In the genomic region with DNA sequence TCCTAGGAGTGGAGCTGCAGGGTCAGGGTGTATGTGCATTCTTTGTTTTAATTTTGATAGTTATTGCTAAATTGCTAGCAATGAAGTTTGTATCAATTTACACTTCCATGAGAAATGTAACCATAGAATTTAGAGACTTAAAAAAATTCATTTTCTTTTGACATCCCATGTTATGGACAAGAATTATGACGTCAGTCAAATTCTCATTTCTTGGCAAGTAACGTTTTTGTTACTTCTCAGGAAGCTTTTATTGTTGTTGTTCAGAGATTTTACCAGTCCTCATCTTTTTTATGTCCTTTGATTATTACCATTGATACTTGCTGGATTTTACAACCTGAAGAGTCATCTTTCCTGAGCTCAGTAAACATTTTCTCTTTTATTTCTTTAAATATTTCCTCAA, we compare ENCODE assay signal across 28 cellular contexts.
DNase-seq lines count a peak whose midpoint lies in the region; ATAC-seq, FAIRE-seq and TF ChIP-seq lines count a peak whose summit lies in the region.
"Had no signal": no experiment of that assay in that cellular context is flagged by ENCODE, and none has a peak within 500 bp of the region (broad histone marks: within the 10 kb centered on the region; RNA-seq: fewer than 3 reads in every experiment).

No MANE protein-coding gene starts in this region.

- WGBS in H1 (ENCODE audit: extremely low coverage in 1 of 2, insufficient coverage in 1 of 2, insufficient read length in 1 of 2, insufficient replicate concordance in 2 of 2, low coverage in 1 of 2, low lambda C conversion rate in 2 of 2, missing lambda C conversion rate in 1 of 2), 2 experiments = 90% methylated on average over 2 of the region's 2 CpGs; no CpG with 5 or more reads in 1 of the 2 experiments

- DNase-seq in astrocyte (ENCODE audit: low read depth) = no peak
- DNase-seq in H1 (ENCODE audit: low read depth in 1 of 2, low spot score in 2 of 2) = no peak
- DNase-seq in RWPE1 (ENCODE audit: low spot score) = no peak
- no peak for DNase-seq in NCI-H526 treated with DMSO at 0.1 percent for 48 hours (lab: John Stamatoyannopoulos, UW)
- DNase-seq: 8988T; ACHN; BE2C; C1 segment of cervical spinal cord; CD4-positive, alpha-beta memory T cell; CD4-positive, CD25-positive, alpha-beta regulatory T cell; CD8-positive, alpha-beta memory T cell; COR-L47; DMS 273 treated with DMSO at 0.1 percent for 48 hours; DMS153; DMS53; DMS79; DND-41; EL; GDM1 had no signal

- H2BK5ac ChIP-seq in H1 (ENCODE audit: low read depth, low read length) = no peak overlapping the region

- H3K79me1 ChIP-seq in H1 (ENCODE audit: low read depth, low read length) = no peaks in the 10 kb centered on the region

- H2AFZ ChIP-seq in astrocyte (ENCODE audit: low read depth, low read length) (no peak overlapping the region), H1 (ENCODE audit: low read length) (no peak overlapping the region), neural cell (ENCODE audit: low read depth, low read length) (no peak overlapping the region)

- no peak overlapping the region for H2BK20ac ChIP-seq in H1 (ENCODE audit: low read length)

- H3K14ac ChIP-seq in H1 (ENCODE audit: insufficient read length) = no peak overlapping the region

- H4K20me1 ChIP-seq in astrocyte (ENCODE audit: insufficient read depth, low read length) = no peaks in the 10 kb centered on the region
- no peaks in the 10 kb centered on the region for H4K20me1 ChIP-seq in H1 (replicated peaks in 1 of 2; ENCODE audit: control insufficient read depth in 1 of 2, insufficient read depth in 2 of 2, low read length in 2 of 2)
- H4K20me1 ChIP-seq in neural cell (ENCODE audit: insufficient read depth) = no peaks in the 10 kb centered on the region
- H4K20me1 ChIP-seq: BLaER1 had no signal

- H3K4me3 Mint-ChIP-seq in astrocyte (ENCODE audit: unreplicated experiment) = no peak overlapping the region
- H3K4me3 Mint-ChIP-seq: CD14-positive monocyte; CD4-positive, alpha-beta memory T cell; CD4-positive, CD25-positive, alpha-beta regulatory T cell; CD8-positive, alpha-beta memory T cell had no signal

- H3K27me3 ChIP-seq in astrocyte (ENCODE audit: insufficient read depth, low read length) (no peaks in the 10 kb centered on the region), H1 (replicated peaks in 1 of 4; ENCODE audit: control insufficient read depth in 3 of 4, extremely low read depth in 1 of 4, insufficient read depth in 3 of 4, low read length in 3 of 4) (no peaks in the 10 kb centered on the region), neural cell (ENCODE audit: insufficient read depth, low read depth, low read length) (no peaks in the 10 kb centered on the region)
- H3K27me3 ChIP-seq: BE2C had no signal

- H3K23ac ChIP-seq in H1 (ENCODE audit: insufficient read length) = no peak overlapping the region

- no peak overlapping the region for H2BK15ac ChIP-seq in H1 (ENCODE audit: low read length)

- no peak overlapping the region for H3K4ac ChIP-seq in H1 (replicated peaks; ENCODE audit: insufficient read length, low read depth, low read length)

- POLR2A ChIA-PET in HEK293 (lab: Yijun Ruan, JAX) = interaction anchor here (0.6 kb wide), 1 partner anchor 25 kb away, joined by 7 read pairs; no protein-coding TSS in a partner anchor
- POLR2A ChIA-PET in H1 (lab: Charles Lee; ENCODE audit: partially characterized antibody) = no interaction called here
- POLR2A ChIA-PET in RWPE1 (lab: Yijun Ruan, JAX; ENCODE audit: low non-redundant PET) = no interaction called here

- H3K56ac ChIP-seq in H1 (replicated peaks; ENCODE audit: insufficient read length, low read depth, low read length) = no peak overlapping the region

- H2BK120ac ChIP-seq in H1 (replicated peaks; ENCODE audit: low read depth, low read length) = no peak overlapping the region

- H4K8ac ChIP-seq in H1 (ENCODE audit: extremely low read depth, insufficient read depth, low read length) = no peak overlapping the region

- H3K4me1 Mint-ChIP-seq in astrocyte (ENCODE audit: low read depth, unreplicated experiment) = no peaks in the 10 kb centered on the region
- H3K4me1 Mint-ChIP-seq: CD14-positive monocyte; CD4-positive, alpha-beta memory T cell; CD4-positive, CD25-positive, alpha-beta regulatory T cell; CD8-positive, alpha-beta memory T cell had no signal

- TF ChIP-seq EP300 in H1 (IDR thresholded peaks at IDR 0.05; ENCODE audit: borderline replicate concordance in 1 of 2, low read depth in 2 of 2, low read length in 2 of 2) = no peak
- TF ChIP-seq EP300 in neural cell (conservative IDR thresholded peaks at IDR 0.05; ENCODE audit: poor library complexity, severe bottlenecking) = no peak

- TF ChIP-seq POLR2A in H1 (IDR thresholded peaks at IDR 0.05; ENCODE audit: control extremely low read depth in 1 of 2, low read depth in 2 of 2, low read length in 2 of 2) = no peak

- H3K9me3 Mint-ChIP-seq in astrocyte (ENCODE audit: unreplicated experiment) = no peaks in the 10 kb centered on the region
- H3K9me3 Mint-ChIP-seq: CD14-positive monocyte had no signal

- H4K91ac ChIP-seq in H1 (replicated peaks; ENCODE audit: insufficient read length, low read length) = no peak overlapping the region

- TF ChIP-seq RAD21 in H1 (IDR thresholded peaks at IDR 0.05 in 1 of 2, conservative IDR thresholded peaks at IDR 0.05 in 1 of 2; ENCODE audit: low read depth in 2 of 2, low read length in 2 of 2) = no peak
- TF ChIP-seq RAD21 in neural cell (conservative IDR thresholded peaks at IDR 0.05) = no peak

- CTCF ChIA-PET in HEK293 (lab: Yijun Ruan, JAX) (no interaction called here), H1 (lab: Charles Lee; ENCODE audit: partially characterized antibody) (no interaction called here), RWPE1 (lab: Yijun Ruan, JAX) (no interaction called here)

- no peak overlapping the region for H3K27ac ChIP-seq in HEK293 (ENCODE audit: extremely low read depth, low read depth, low read length)
- H3K27ac ChIP-seq in astrocyte (ENCODE audit: low read depth, low read length) = no peak overlapping the region
- H3K27ac ChIP-seq in H1 (ENCODE audit: low read depth, low read length) = no peak overlapping the region
- peak overlapping the region; percentile 44 for H3K27ac ChIP-seq in neural cell (ENCODE audit: low read length)
- H3K27ac ChIP-seq in RWPE1 = no peak overlapping the region
- H3K27ac ChIP-seq: BLaER1 had no signal

- H3K18ac ChIP-seq in H1 (ENCODE audit: extremely low read depth, low read length) = no peak overlapping the region

- no peak overlapping the region for H3K27ac Mint-ChIP-seq in astrocyte (ENCODE audit: unreplicated experiment)
- H3K27ac Mint-ChIP-seq: CD14-positive monocyte; CD4-positive, alpha-beta memory T cell; CD4-positive, CD25-positive, alpha-beta regulatory T cell; CD8-positive, alpha-beta memory T cell had no signal

- no peak overlapping the region for H2AK5ac ChIP-seq in H1 (ENCODE audit: low read depth, low read length)

- FAIRE-seq in astrocyte (lab: Jason Lieb, UNC) = peak; percentile 90
- peak; percentile 48 for FAIRE-seq in H1 (lab: Jason Lieb, UNC)
- FAIRE-seq: A204.1, GM12878, GM12892, GM18507 had no signal

- H4K5ac ChIP-seq in H1 (ENCODE audit: insufficient read length, low read depth, low read length) = no peak overlapping the region

- H3K4me1 ChIP-seq in HEK293 (ENCODE audit: control insufficient read depth, insufficient read depth, low read length) = no peaks in the 10 kb centered on the region
- H3K4me1 ChIP-seq in astrocyte (ENCODE audit: insufficient read depth, low read length) = no peaks in the 10 kb centered on the region
- no peaks in the 10 kb centered on the region for H3K4me1 ChIP-seq in H1 (replicated peaks in 1 of 4; ENCODE audit: control insufficient read depth in 3 of 4, insufficient read depth in 4 of 4, low read length in 3 of 4)
- H3K4me1 ChIP-seq: BE2C, BLaER1 had no signal

- H3K9ac ChIP-seq in astrocyte (ENCODE audit: low read length) (no peak overlapping the region), H1 (replicated peaks in 1 of 4; ENCODE audit: extremely low read depth in 1 of 4, low read depth in 3 of 4, low read length in 3 of 4) (no peak overlapping the region), neural cell (ENCODE audit: low read length) (no peak overlapping the region)
- H3K9ac ChIP-seq: BLaER1 had no signal

- ATAC-seq in HG02588 (IDR thresholded peaks at IDR 0.05; ENCODE audit: unreplicated experiment) = no peak
- ATAC-seq: GM12878 had no signal

- H3K9me3 ChIP-seq in HEK293 (ENCODE audit: control insufficient read depth, insufficient read depth, low read depth, low read length) (no peaks in the 10 kb centered on the region), astrocyte (ENCODE audit: insufficient read depth, low read depth, low read length) (no peaks in the 10 kb centered on the region), H1 (ENCODE audit: insufficient read depth in 2 of 2, low read depth in 1 of 2, low read length in 1 of 2) (no peaks in the 10 kb centered on the region), neural cell (ENCODE audit: low read length) (no peaks in the 10 kb centered on the region)
- H3K9me3 ChIP-seq: BE2C, BLaER1 had no signal

- no peaks in the 10 kb centered on the region for H3K36me3 Mint-ChIP-seq in astrocyte (ENCODE audit: low read depth, unreplicated experiment)
- H3K36me3 Mint-ChIP-seq: CD14-positive monocyte; CD4-positive, alpha-beta memory T cell; CD4-positive, CD25-positive, alpha-beta regulatory T cell; CD8-positive, alpha-beta memory T cell had no signal

- no peaks in the 10 kb centered on the region for H3K36me3 ChIP-seq in HEK293 (ENCODE audit: control insufficient read depth in 2 of 2, insufficient read depth in 1 of 2, low read length in 2 of 2)
- H3K36me3 ChIP-seq in astrocyte (ENCODE audit: insufficient read depth, low read length) = no peaks in the 10 kb centered on the region
- no peaks in the 10 kb centered on the region for H3K36me3 ChIP-seq in H1 (ENCODE audit: control insufficient read depth in 2 of 4, insufficient read depth in 4 of 4, low read length in 3 of 4)
- H3K36me3 ChIP-seq in neural cell (ENCODE audit: insufficient read depth, low read length) = no peaks in the 10 kb centered on the region
- H3K36me3 ChIP-seq: BE2C, BLaER1 had no signal

- H3K9me2 ChIP-seq in neural cell (ENCODE audit: insufficient read depth, low read length) = no peaks in the 10 kb centered on the region

- no peak overlapping the region for H3K4me2 ChIP-seq in astrocyte (ENCODE audit: low read length)
- H3K4me2 ChIP-seq in H1 (ENCODE audit: insufficient read depth in 1 of 2, low read depth in 2 of 2, low read length in 2 of 2) = no peak overlapping the region
- H3K4me2 ChIP-seq in neural cell (ENCODE audit: low read length) = no peak overlapping the region
- H3K4me2 ChIP-seq: BLaER1 had no signal

- H3K27me3 Mint-ChIP-seq in astrocyte (ENCODE audit: low read depth, unreplicated experiment) = no peaks in the 10 kb centered on the region
- H3K27me3 Mint-ChIP-seq: CD4-positive, alpha-beta memory T cell; CD4-positive, CD25-positive, alpha-beta regulatory T cell; CD8-positive, alpha-beta memory T cell had no signal

- TF ChIP-seq CTCF in HEK293 (tag by site-specific recombination; IDR thresholded peaks at IDR 0.05) = no peak
- no peak for TF ChIP-seq CTCF in astrocyte (IDR thresholded peaks at IDR 0.05; ENCODE audit: insufficient read depth, low read depth, low read length)
- TF ChIP-seq CTCF in H1 (IDR thresholded peaks at IDR 0.05; ENCODE audit: control extremely low read depth in 1 of 3, insufficient read depth in 1 of 3, low read depth in 1 of 3, low read length in 3 of 3) = no peak
- TF ChIP-seq CTCF in neural cell (IDR thresholded peaks at IDR 0.05; ENCODE audit: poor library complexity, severe bottlenecking) = no peak
- no peak for TF ChIP-seq CTCF in RWPE1 (conservative IDR thresholded peaks at IDR 0.05; ENCODE audit: low read depth)

- H3K79me2 ChIP-seq in astrocyte (ENCODE audit: insufficient read depth, low read length) = no peaks in the 10 kb centered on the region
- H3K79me2 ChIP-seq in H1 (ENCODE audit: control insufficient read depth in 1 of 2, insufficient read depth in 2 of 2, low read length in 2 of 2) = no peaks in the 10 kb centered on the region
- no peaks in the 10 kb centered on the region for H3K79me2 ChIP-seq in neural cell (replicated peaks; ENCODE audit: insufficient read depth, low read length)

- no peaks in the 10 kb centered on the region for H3F3A ChIP-seq in neural cell (ENCODE audit: insufficient read depth, low read length, poor library complexity, severe bottlenecking)

- no peak overlapping the region for H2BK12ac ChIP-seq in H1 (ENCODE audit: low read depth, low read length)

- H3K4me3 ChIP-seq in HEK293 (ENCODE audit: low read depth, low read length) (no peak overlapping the region), astrocyte (ENCODE audit: insufficient read depth, low read depth, low read length) (no peak overlapping the region), H1 (ENCODE audit: extremely low read depth in 1 of 4, insufficient read depth in 2 of 4, low read depth in 3 of 4, low read length in 4 of 4) (no peak overlapping the region), neural cell (ENCODE audit: low read length) (no peak overlapping the region)
- H3K4me3 ChIP-seq: BLaER1, GM12878 had no signal

- no peaks in the 10 kb centered on the region for H3K23me2 ChIP-seq in H1 (ENCODE audit: low read depth, low read length)
